Comparison of ENCODE assay signal across 1 cellular context in the genomic region with DNA sequence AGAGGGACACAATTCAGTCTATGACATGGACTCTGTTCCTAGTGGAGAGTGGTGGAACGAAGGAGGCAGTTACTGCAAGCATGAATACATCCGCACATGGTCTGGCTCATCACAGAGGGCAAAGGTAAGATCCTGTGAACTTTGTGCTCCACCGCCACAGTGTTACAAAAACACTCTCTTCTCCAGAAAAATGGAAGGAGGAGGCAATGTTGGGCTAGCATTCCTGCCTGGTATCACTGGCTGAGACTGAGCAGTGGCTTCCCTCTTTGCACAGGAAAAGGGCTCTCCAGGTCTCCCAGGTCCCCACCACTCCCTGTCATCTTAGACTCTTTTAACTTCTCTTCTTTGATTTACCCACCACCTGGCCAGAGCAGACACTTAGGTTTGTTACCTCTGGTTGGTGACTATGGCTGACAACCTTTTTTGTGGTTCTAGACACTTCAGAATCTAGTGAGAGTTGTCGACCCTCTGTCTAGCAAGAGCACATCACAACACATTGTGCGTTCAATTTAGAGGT.
TF ChIP-seq lines count a peak whose summit lies in the region.

No MANE protein-coding gene starts in this region.

TF ChIP-seq in H1, 55 proteins besides CTCF, POLR2A, EP300 and RAD21:
- TF ChIP-seq ASH2L (IDR thresholded peaks at IDR 0.05; ENCODE audit: low read length) = no peak
- TF ChIP-seq SRF (IDR thresholded peaks at IDR 0.05; ENCODE audit: low read depth, low read length) = no peak
- TF ChIP-seq, protein P1, sequence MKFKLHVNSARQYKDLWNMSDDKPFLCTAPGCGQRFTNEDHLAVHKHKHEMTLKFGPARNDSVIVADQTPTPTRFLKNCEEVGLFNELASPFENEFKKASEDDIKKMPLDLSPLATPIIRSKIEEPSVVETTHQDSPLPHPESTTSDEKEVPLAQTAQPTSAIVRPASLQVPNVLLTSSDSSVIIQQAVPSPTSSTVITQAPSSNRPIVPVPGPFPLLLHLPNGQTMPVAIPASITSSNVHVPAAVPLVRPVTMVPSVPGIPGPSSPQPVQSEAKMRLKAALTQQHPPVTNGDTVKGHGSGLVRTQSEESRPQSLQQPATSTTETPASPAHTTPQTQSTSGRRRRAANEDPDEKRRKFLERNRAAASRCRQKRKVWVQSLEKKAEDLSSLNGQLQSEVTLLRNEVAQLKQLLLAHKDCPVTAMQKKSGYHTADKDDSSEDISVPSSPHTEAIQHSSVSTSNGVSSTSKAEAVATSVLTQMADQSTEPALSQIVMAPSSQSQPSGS (IDR thresholded peaks at IDR 0.05; ENCODE audit: low read length) = no peak
- TF ChIP-seq POLR2AphosphoS5 (IDR thresholded peaks at IDR 0.05; ENCODE audit: low read depth, low read length) = no peak
- no peak for TF ChIP-seq MAFK (IDR thresholded peaks at IDR 0.05; ENCODE audit: low read depth, low read length)
- TF ChIP-seq, protein P2, sequence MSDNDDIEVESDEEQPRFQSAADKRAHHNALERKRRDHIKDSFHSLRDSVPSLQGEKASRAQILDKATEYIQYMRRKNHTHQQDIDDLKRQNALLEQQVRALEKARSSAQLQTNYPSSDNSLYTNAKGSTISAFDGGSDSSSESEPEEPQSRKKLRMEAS (IDR thresholded peaks at IDR 0.05) = no peak
- no peak for TF ChIP-seq TAF7 (optimal IDR thresholded peaks at IDR 0.05; ENCODE audit: borderline replicate concordance, low read depth, low read length)
- TF ChIP-seq TCF12 (IDR thresholded peaks at IDR 0.05; ENCODE audit: low read depth, low read length) = no peak
- TF ChIP-seq RFX5 (IDR thresholded peaks at IDR 0.05; ENCODE audit: borderline replicate concordance, low read depth, low read length) = no peak
- TF ChIP-seq BACH1 (IDR thresholded peaks at IDR 0.05; ENCODE audit: low read length) = no peak
- TF ChIP-seq TAF1 (IDR thresholded peaks at IDR 0.05; ENCODE audit: low read depth, low read length) = no peak
